8 cellular contexts compared by ENCODE assay signal in genomic region chr5:175696139-175696854, GRCh38. TPM values are rescaled to one million over a fixed set of nuclear protein-coding genes. Genes with fewer than 3 reads are reported as not detected.
A peak's percentile ranks its signal among the peaks of the same experiment; 100 is the strongest.
DNase-seq lines count a peak whose midpoint lies in the region; ATAC-seq and TF ChIP-seq lines count a peak whose summit lies in the region.

No MANE protein-coding gene starts in this region.

- H3K36me3 Mint-ChIP-seq in effector memory CD8-positive, alpha-beta T cell (ENCODE audit: insufficient read depth), result no peaks in the 10 kb centered on the region

- peak overlapping the region; percentile 21 to 47 for H3K4me3 Mint-ChIP-seq in effector memory CD8-positive, alpha-beta T cell

- no peaks in the 10 kb centered on the region for H3K36me3 ChIP-seq in GM06990 (ENCODE audit: control insufficient read depth, insufficient read depth, low read length)
- no peaks in the 10 kb centered on the region for H3K36me3 ChIP-seq in thoracic aorta

- no peaks in the 10 kb centered on the region for H3K9me3 Mint-ChIP-seq in effector memory CD8-positive, alpha-beta T cell

- peak overlapping the region; percentile 64 to 76 for H3K27ac Mint-ChIP-seq in effector memory CD8-positive, alpha-beta T cell

- DNase-seq in GM06990 (ENCODE audit: extremely low read depth, insufficient read length), result peak; percentile 33
- DNase-seq in NCI-H2029 treated with DMSO at 0.1 percent for 48 hours (lab: John Stamatoyannopoulos, UW), result peak; percentile 76
- peak; percentile 68 for DNase-seq in activated CD4-positive, alpha-beta T cell treated with anti-CD3 and anti-CD28 coated beads, Interleukin-2, amount 50 U/mL, for 1 hour
- peak; percentile 20 to 34 (median 31) for DNase-seq in effector memory CD8-positive, alpha-beta T cell
- peak; percentile 36 for DNase-seq in omental fat pad (ENCODE audit: low spot score)
- DNase-seq in thoracic aorta (ENCODE audit: low spot score), result no peak

- peak; percentile 54 for ATAC-seq in effector memory CD8-positive, alpha-beta T cell (replicated peaks)
- peak; percentile 34 for ATAC-seq in omental fat pad (ENCODE audit: low FRiP score)
- peak; percentile 29 for ATAC-seq in thoracic aorta (ENCODE audit: insufficient number of reproducible peaks, low FRiP score, low read depth)
- no peak for ATAC-seq in HG02981 (IDR thresholded peaks at IDR 0.05; ENCODE audit: unreplicated experiment)
- no peak for ATAC-seq in GM21529 (IDR thresholded peaks at IDR 0.05; ENCODE audit: unreplicated experiment)

- H3K4me1 ChIP-seq in thoracic aorta (ENCODE audit: control insufficient read depth in 1 of 2, low read depth in 2 of 2), result peaks cover 12 to 15% of the 10 kb centered on the region in 2 donors

- H3K27me3 Mint-ChIP-seq in effector memory CD8-positive, alpha-beta T cell, result peaks cover 12 to 31% of the 10 kb centered on the region in 2 donors

- H3K4me1 Mint-ChIP-seq in effector memory CD8-positive, alpha-beta T cell (ENCODE audit: low read depth in 2 of 2), result peaks cover 10 to 19% of the 10 kb centered on the region in 2 donors

- H3K9me3 ChIP-seq in thoracic aorta, result no peaks in the 10 kb centered on the region

- TF ChIP-seq CTCF in GM06990 (IDR thresholded peaks at IDR 0.05; ENCODE audit: insufficient read depth, low read length, poor library complexity, severe bottlenecking) (peak; percentile 79), omental fat pad (IDR thresholded peaks at IDR 0.05) (no peak), thoracic aorta (IDR thresholded peaks at IDR 0.05) (no peak)

- H3K4me3 ChIP-seq in GM06990 (replicated peaks; ENCODE audit: low read depth, low read length) (no peak overlapping the region), thoracic aorta (no peak overlapping the region)

- H3K27me3 ChIP-seq in GM06990 (replicated peaks; ENCODE audit: control insufficient read depth, insufficient read depth, low read length) (no peaks in the 10 kb centered on the region), thoracic aorta (replicated peaks; ENCODE audit: insufficient read depth) (no peaks in the 10 kb centered on the region)

- H3K27ac ChIP-seq in thoracic aorta, result no peak overlapping the region

RNA-seq across cellular contexts. Expression of gene HRH2, which starts 38.4 kb away (rescaled TPM):
- total RNA-seq in omental fat pad (10 to 100 TPM in 2 of 4 donors, 1 to 10 TPM in 2; 2.9 to 22.6 (median 10.4) TPM), thoracic aorta (10 to 100 TPM in 1 of 2 donors, 1 to 10 TPM in 1; 8.8 to 23.1 TPM)

Comparison
In these comparisons a context has a peak if more than half of its experiments do, and no peak if none do; other contexts are left out.
1. ATAC-seq: peak in effector memory CD8-positive, alpha-beta T cell (single experiment), omental fat pad (single experiment) and thoracic aorta (single experiment); none in HG02981 (single experiment) and GM21529 (single experiment).